9 cellular contexts compared by ENCODE assay signal in genomic region chr1:225880636-225881035, GRCh38. TPM values are rescaled to one million over a fixed set of nuclear protein-coding genes. Genes with fewer than 3 reads are reported as not detected.
DNase-seq lines count a peak whose midpoint lies in the region; ATAC-seq and TF ChIP-seq lines count a peak whose summit lies in the region.
"Had no signal": no experiment of that assay in that cellular context is flagged by ENCODE, and none has a peak within 500 bp of the region (broad histone marks: within the 10 kb centered on the region; RNA-seq: fewer than 3 reads in every experiment).

No MANE protein-coding gene starts in this region.

- WGBS in thymus, result 39% methylated on average over 5 of the region's 5 CpGs

- H3K27ac Mint-ChIP-seq in activated naive CD4-positive, alpha-beta T cell treated with anti-CD3 and anti-CD28 coated beads, Interleukin-2, amount 10 ng/mL, durations not matched to agents 7 days and 5 days, result peak overlapping the region; percentile 96

- H3K36me3 ChIP-seq in lower lobe of right lung, result peaks cover 22% of the 10 kb centered on the region
- peaks cover 13% of the 10 kb centered on the region for H3K36me3 ChIP-seq in thymus (ENCODE audit: control insufficient read depth, insufficient read depth)

- H3K9me3 ChIP-seq in lower lobe of right lung, result no peaks in the 10 kb centered on the region
- peaks cover 2% of the 10 kb centered on the region for H3K9me3 ChIP-seq in thymus (ENCODE audit: control insufficient read depth)

- intact Hi-C loops in lower lobe of right lung (cut with DNase I), result no loop called here

- H3K4me3 ChIP-seq in lower lobe of right lung, result peak overlapping the region; percentile 100
- H3K4me3 ChIP-seq in thymus (ENCODE audit: low read length), result peak overlapping the region; percentile 86

- DNase-seq in activated naive CD4-positive, alpha-beta T cell treated with anti-CD3 and anti-CD28 coated beads, Interleukin-2, amount 10 ng/mL, durations not matched to agents 7 days and 5 days, result no peak
- no peak for DNase-seq in activated naive CD4-positive, alpha-beta T cell treated with Interleukin-2 at 50 U/mL for 16 hours
- peak; percentile 18 for DNase-seq in lower lobe of right lung
- no peak for DNase-seq in NCI-H524 (lab: John Stamatoyannopoulos, UW)
- no peak for DNase-seq in SKM-1 treated with dmso at 0.1 percent for 144 hours (lab: John Stamatoyannopoulos, UW; ENCODE audit: unreplicated experiment)
- DNase-seq: NCI-H1092 had no signal

- H3K4me1 Mint-ChIP-seq in activated naive CD4-positive, alpha-beta T cell treated with anti-CD3 and anti-CD28 coated beads, Interleukin-2, amount 10 ng/mL, durations not matched to agents 7 days and 5 days, result peaks cover 67% of the 10 kb centered on the region

- H3K36me3 Mint-ChIP-seq in activated naive CD4-positive, alpha-beta T cell treated with anti-CD3 and anti-CD28 coated beads, Interleukin-2, amount 10 ng/mL, durations not matched to agents 7 days and 5 days, result peaks cover 51% of the 10 kb centered on the region

- peak overlapping the region; percentile 97 for H3K27ac ChIP-seq in angular gyrus (ENCODE audit: low read depth, low read length)
- peak overlapping the region; percentile 97 for H3K27ac ChIP-seq in lower lobe of right lung
- peak overlapping the region; percentile 93 for H3K27ac ChIP-seq in thymus (ENCODE audit: low read depth)

- H3K4me1 ChIP-seq in lower lobe of right lung, result peaks cover 55% of the 10 kb centered on the region
- peaks cover 37% of the 10 kb centered on the region for H3K4me1 ChIP-seq in thymus (ENCODE audit: control insufficient read depth, insufficient read depth, low read length)

- CTCF ChIA-PET in activated naive CD4-positive, alpha-beta T cell treated with anti-CD3 and anti-CD28 coated beads, Interleukin-2, amount 10 ng/mL, durations not matched to agents 7 days and 5 days (lab: Charles Lee), result interaction anchor here (0.6 to 2.3 kb wide), 10 partner anchors 9 to 406 kb away, joined by 3 to 7 read pairs (median 4); partner anchors contain the start of gene SRP9

- no peaks in the 10 kb centered on the region for H3K27me3 ChIP-seq in lower lobe of right lung (ENCODE audit: low read depth)
- H3K27me3 ChIP-seq in thymus (ENCODE audit: control insufficient read depth, insufficient read depth), result no peaks in the 10 kb centered on the region

- peaks cover 4% of the 10 kb centered on the region for H3K27me3 Mint-ChIP-seq in activated naive CD4-positive, alpha-beta T cell treated with anti-CD3 and anti-CD28 coated beads, Interleukin-2, amount 10 ng/mL, durations not matched to agents 7 days and 5 days

- ATAC-seq in lower lobe of right lung (no peak), HG02610 (IDR thresholded peaks at IDR 0.05; ENCODE audit: unreplicated experiment) (no peak)

- peak overlapping the region; percentile 96 for H3K4me3 Mint-ChIP-seq in activated naive CD4-positive, alpha-beta T cell treated with anti-CD3 and anti-CD28 coated beads, Interleukin-2, amount 10 ng/mL, durations not matched to agents 7 days and 5 days

- H3K9me3 Mint-ChIP-seq in activated naive CD4-positive, alpha-beta T cell treated with anti-CD3 and anti-CD28 coated beads, Interleukin-2, amount 10 ng/mL, durations not matched to agents 7 days and 5 days, result no peaks in the 10 kb centered on the region

- TF ChIP-seq CTCF in lower lobe of right lung (IDR thresholded peaks at IDR 0.05), result no peak

RNA-seq across cellular contexts. Expression of gene TMEM63A, which starts 1.5 kb away (rescaled TPM):
- total RNA-seq in lower lobe of right lung, result 141 TPM
- polyA plus RNA-seq in thymus, result 38.8 TPM

RNA-seq across cellular contexts. Expression of gene LEFTY1, which starts 8.3 kb away (rescaled TPM):
- total RNA-seq in lower lobe of right lung, result not detected
- 1.2 TPM for polyA plus RNA-seq in thymus

RNA-seq across cellular contexts. Expression of gene PYCR2, which starts 43.4 kb away (rescaled TPM):
- total RNA-seq in lower lobe of right lung, result 73.2 TPM
- polyA plus RNA-seq in thymus, result 80.7 TPM
